ENCODE assay signal across 18 cellular contexts in the genomic region with DNA sequence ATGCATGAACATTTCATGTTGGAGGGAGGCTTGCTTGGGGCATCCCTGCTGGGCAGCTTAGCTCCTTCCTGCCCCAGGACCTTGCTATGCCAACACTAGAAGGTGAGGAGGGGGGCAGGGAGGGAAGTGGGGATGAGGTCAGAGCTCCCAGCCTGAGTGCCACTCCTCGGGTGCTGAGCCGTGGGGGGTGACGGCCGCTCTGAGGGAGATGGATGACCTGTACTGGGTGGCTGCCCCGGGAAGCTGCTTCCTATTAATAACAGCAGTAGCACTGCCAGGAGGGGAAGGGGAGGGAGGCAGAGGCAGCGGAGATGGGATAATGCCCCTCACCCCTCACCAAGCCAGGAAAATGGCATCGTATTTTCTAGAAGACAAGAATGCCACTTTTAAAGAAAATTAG.
A peak's percentile ranks its signal among the peaks of the same experiment; 100 is the strongest.
DNase-seq lines count a peak whose midpoint lies in the region; ATAC-seq and TF ChIP-seq lines count a peak whose summit lies in the region.
"Had no signal": no experiment of that assay in that cellular context is flagged by ENCODE, and none has a peak within 500 bp of the region (broad histone marks: within the 10 kb centered on the region; RNA-seq: fewer than 3 reads in every experiment).

No MANE protein-coding gene starts in this region.

- H3K79me2 ChIP-seq in osteoblast (ENCODE audit: insufficient read depth, low read length) = no peaks in the 10 kb centered on the region

- H3K4me3 Mint-ChIP-seq in immature natural killer cell (peak overlapping the region in 4 of 5 donors; percentile 21 to 63 (median 56)), T-cell (no peak overlapping the region), mesothelial cell of epicardium (no peak overlapping the region)
- H3K4me3 Mint-ChIP-seq: B cell; CD4-positive, alpha-beta T cell; GM23338; HFFc6 had no signal

- no peaks in the 10 kb centered on the region for H3K36me3 ChIP-seq in BLaER1
- H3K36me3 ChIP-seq in osteoblast (ENCODE audit: insufficient read depth, low read length) = no peaks in the 10 kb centered on the region

- CTCF ChIA-PET in T-cell (lab: Charles Lee) = no interaction called here

- TF ChIP-seq POLR2A in lower leg skin (IDR thresholded peaks at IDR 0.05) = no peak

- no peaks in the 10 kb centered on the region for H3K9me3 Mint-ChIP-seq in immature natural killer cell
- H3K9me3 Mint-ChIP-seq in T-cell = no peaks in the 10 kb centered on the region
- H3K9me3 Mint-ChIP-seq in mesothelial cell of epicardium = no peaks in the 10 kb centered on the region
- H3K9me3 Mint-ChIP-seq: CD4-positive, alpha-beta T cell; GM23338; HFFc6 had no signal

- H3K27ac Mint-ChIP-seq in immature natural killer cell (peak overlapping the region in 5 of 6 donors; percentile 41 to 99 (median 71)), T-cell (no peak overlapping the region), mesothelial cell of epicardium (no peak overlapping the region)
- H3K27ac Mint-ChIP-seq: B cell; CD4-positive, alpha-beta T cell; GM23338; HFFc6 had no signal

- H3K27me3 Mint-ChIP-seq in immature natural killer cell (ENCODE audit: low read depth in 3 of 3) (peaks cover 2 to 10% (median 5%) of the 10 kb centered on the region in 3 donors), T-cell (peaks cover 0 to 10% of the 10 kb centered on the region in 2 donors), mesothelial cell of epicardium (ENCODE audit: low read depth) (peaks cover 7% of the 10 kb centered on the region)

- POLR2A ChIA-PET in T-cell (lab: Charles Lee) = no interaction called here

- intact Hi-C loops in lower leg skin (cut with DNase I; ENCODE audit: low total_unique reads) = no loop called here

- H2AFZ ChIP-seq in osteoblast (ENCODE audit: low read length) = no peak overlapping the region

- H3K4me1 Mint-ChIP-seq in immature natural killer cell = peaks cover 48 to 49% of the 10 kb centered on the region in 2 donors
- peaks cover 5 to 12% (median 8%) of the 10 kb centered on the region in 3 donors for H3K4me1 Mint-ChIP-seq in T-cell
- peaks cover 16% of the 10 kb centered on the region for H3K4me1 Mint-ChIP-seq in mesothelial cell of epicardium

- no peak for TF ChIP-seq CTCF in osteoblast (IDR thresholded peaks at IDR 0.05; ENCODE audit: extremely low read depth, low read depth, low read length)
- no peak for TF ChIP-seq CTCF in lower leg skin (IDR thresholded peaks at IDR 0.05)
- TF ChIP-seq CTCF in mesothelial cell of epicardium (IDR thresholded peaks at IDR 0.05; ENCODE audit: unreplicated experiment) = no peak

- 55 to 62% methylated on average over 7 of the region's 7 CpGs for WGBS in lower leg skin, 2 donors

- peak; percentile 40 for DNase-seq in HK-2 (ENCODE audit: unreplicated experiment)
- no peak for DNase-seq in immature natural killer cell
- peak; percentile 44 for DNase-seq in osteoblast (ENCODE audit: insufficient read length, low spot score, missing footprints)
- no peak for DNase-seq in lower leg skin (ENCODE audit: low spot score in 2 of 2)
- DNase-seq in middle frontal gyrus (ENCODE audit: extremely low spot score, low spot score) = no peak
- no peak for DNase-seq in T-cell
- no peak for DNase-seq in mesothelial cell of epicardium (ENCODE audit: low spot score in 2 of 2, unreplicated experiment in 2 of 2)
- DNase-seq: 8988T; CD4-positive, alpha-beta T cell; GDM1; HCEC 1CT; HFFc6; IMR-90 had no signal

- H3K4me2 ChIP-seq in BLaER1 = peak overlapping the region; percentile 60
- no peak overlapping the region for H3K4me2 ChIP-seq in osteoblast (ENCODE audit: insufficient read depth, low read length)
- H3K4me2 ChIP-seq: GM23338 had no signal

- no peaks in the 10 kb centered on the region for H3K27me3 ChIP-seq in BLaER1
- peaks cover 10% of the 10 kb centered on the region for H3K27me3 ChIP-seq in osteoblast (ENCODE audit: insufficient read depth, low read length)

- ATAC-seq in T-cell (replicated peaks in 1 of 4) = no peak

- no peaks in the 10 kb centered on the region for H3K9me3 ChIP-seq in BLaER1
- no peaks in the 10 kb centered on the region for H3K9me3 ChIP-seq in osteoblast (ENCODE audit: low read depth, low read length)
- H3K9me3 ChIP-seq: Caco-2 had no signal

- H3K27ac ChIP-seq in BLaER1 (no peak overlapping the region), osteoblast (ENCODE audit: low read depth, low read length) (no peak overlapping the region)
- H3K27ac ChIP-seq: C4-2B had no signal

- H3K4me3 ChIP-seq in BLaER1 (no peak overlapping the region), osteoblast (ENCODE audit: insufficient read depth, low read length) (no peak overlapping the region), lower leg skin (ENCODE audit: low read depth, poor library complexity, severe bottlenecking) (no peak overlapping the region)
- H3K4me3 ChIP-seq: GM23338 had no signal

- H3K9ac ChIP-seq in BLaER1 = no peak overlapping the region; the same call in 1 of the 2 replicates

- H3K4me1 ChIP-seq in BLaER1 = peaks cover 57% of the 10 kb centered on the region
- no peaks in the 10 kb centered on the region for H3K4me1 ChIP-seq in osteoblast (ENCODE audit: insufficient read depth, low read length)
- H3K4me1 ChIP-seq: Caco-2 had no signal

- H4K20me1 ChIP-seq in BLaER1 = no peaks in the 10 kb centered on the region
- H4K20me1 ChIP-seq in osteoblast (ENCODE audit: insufficient read depth, low read length) = no peaks in the 10 kb centered on the region

- peaks cover 0 to 7% (median 0%) of the 10 kb centered on the region in 3 donors for H3K36me3 Mint-ChIP-seq in immature natural killer cell
- H3K36me3 Mint-ChIP-seq in T-cell = no peaks in the 10 kb centered on the region
- no peaks in the 10 kb centered on the region for H3K36me3 Mint-ChIP-seq in mesothelial cell of epicardium

Comparison
In these comparisons a context has a peak if more than half of its experiments do, and no peak if none do; other contexts are left out.
1. DNase-seq: peak in HK-2 (single experiment) and osteoblast (single experiment); none in immature natural killer cell (0 of 3), lower leg skin (0 of 2), middle frontal gyrus (single experiment), T-cell (0 of 34) and mesothelial cell of epicardium (0 of 2).
2. H3K27ac Mint-ChIP-seq: peak in immature natural killer cell (5 of 6); none in T-cell (0 of 2) and mesothelial cell of epicardium (single experiment).
3. H3K4me3 Mint-ChIP-seq: peak in immature natural killer cell (4 of 5); none in T-cell (0 of 3) and mesothelial cell of epicardium (single experiment).